16 cellular contexts compared by ENCODE assay signal in the genomic region with DNA sequence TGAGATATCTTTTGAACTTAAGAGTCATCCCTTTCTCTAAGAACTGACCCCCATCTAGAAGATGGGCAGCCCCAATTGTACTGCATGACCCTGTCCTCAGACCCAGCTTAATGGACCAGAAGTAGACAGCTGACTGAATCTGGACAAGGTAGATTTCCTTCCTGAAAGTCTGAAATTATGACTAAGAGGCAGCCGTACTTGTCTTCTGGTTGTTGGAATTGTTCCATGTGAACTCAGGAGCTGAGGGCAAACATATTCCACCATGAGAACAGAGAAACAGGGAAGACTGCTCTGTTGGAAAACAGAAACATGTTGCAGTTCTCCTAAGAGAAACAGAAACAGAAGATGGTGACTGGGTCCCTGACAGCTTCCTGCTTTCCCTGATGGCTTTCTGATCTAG. TPM values are rescaled to one million over a fixed set of nuclear protein-coding genes. Genes with fewer than 3 reads are reported as not detected.
DNase-seq lines count a peak whose midpoint lies in the region; ATAC-seq, FAIRE-seq and TF ChIP-seq lines count a peak whose summit lies in the region.
"Had no signal": no experiment of that assay in that cellular context is flagged by ENCODE, and none has a peak within 500 bp of the region (broad histone marks: within the 10 kb centered on the region; RNA-seq: fewer than 3 reads in every experiment).

No MANE protein-coding gene starts in this region.

- ATAC-seq in A549 (no peak), GM21515 (IDR thresholded peaks at IDR 0.05; ENCODE audit: unreplicated experiment) (no peak)
- ATAC-seq: activated T-cell treated with anti-CD3 and anti-CD28 coated beads, Interleukin-2, amount 50 U/mL, for 72 hours; naive thymus-derived CD8-positive, alpha-beta T cell had no signal

- CTCF ChIA-PET in A549 (lab: Yijun Ruan, JAX) (interaction anchor here (0.7 to 1.8 kb wide), 3 partner anchors 9 to 45 kb away, joined by 3 to 5 read pairs (median 5); no protein-coding TSS in a partner anchor), endothelial cell of umbilical vein (lab: Charles Lee) (interaction anchor here (1.1 to 1.9 kb wide), 3 partner anchors 9 to 45 kb away, joined by 3 to 5 read pairs (median 4); no protein-coding TSS in a partner anchor)

- no peaks in the 10 kb centered on the region for H3K9me1 ChIP-seq in endothelial cell of umbilical vein (replicated peaks; ENCODE audit: control insufficient read depth, extremely low read depth, insufficient read depth, low read length)

- H4K20me1 ChIP-seq in endothelial cell of umbilical vein (replicated peaks; ENCODE audit: control insufficient read depth, extremely low read depth, insufficient read depth, low read length) = no peaks in the 10 kb centered on the region

- dilution Hi-C loops in endothelial cell of umbilical vein (cut with MboI; ENCODE audit: extremely low pct_ligation_motif_present, low sequenced_read_pairs) = no loop called here

- H3K4me3 ChIP-seq in A549 (no peak overlapping the region), endothelial cell of umbilical vein (replicated peaks in 1 of 3; ENCODE audit: insufficient read depth in 1 of 3, low read depth in 1 of 3, low read length in 3 of 3) (no peak overlapping the region)

- H3K4me2 ChIP-seq in A549 (peak overlapping the region; percentile 29; the same call in 1 of the 3 replicates), endothelial cell of umbilical vein (ENCODE audit: insufficient read depth, low read length) (peak overlapping the region; percentile 46)

- no peaks in the 10 kb centered on the region for H3K27me3 ChIP-seq in endothelial cell of umbilical vein (ENCODE audit: control insufficient read depth in 2 of 2, insufficient read depth in 2 of 2, low read length in 2 of 2)

- H3K4me1 ChIP-seq in A549 (peaks cover 33% of the 10 kb centered on the region), endothelial cell of umbilical vein (ENCODE audit: control insufficient read depth, extremely low read depth, insufficient read depth, low read length) (peaks cover 34% of the 10 kb centered on the region)

- POLR2A ChIA-PET in A549 (lab: Yijun Ruan, JAX) (interaction anchor here (0.6 kb wide), 1 partner anchor 138 kb away, joined by 3 read pairs; no protein-coding TSS in a partner anchor), endothelial cell of umbilical vein (lab: Charles Lee) (no interaction called here)

- TF ChIP-seq RAD21 in A549 (conservative IDR thresholded peaks at IDR 0.05 in 1 of 2, IDR thresholded peaks at IDR 0.05 in 1 of 2) = no peak

- H3K9me3 ChIP-seq in A549 (no peaks in the 10 kb centered on the region), endothelial cell of umbilical vein (replicated peaks; ENCODE audit: control insufficient read depth, insufficient read depth, low read length) (no peaks in the 10 kb centered on the region)

- peak overlapping the region in 1 of 2 experiments; percentile 30; a peak in 3 of 6 replicates for H3K27ac ChIP-seq in A549
- peak overlapping the region; percentile 23 for H3K27ac ChIP-seq in endothelial cell of umbilical vein (ENCODE audit: insufficient read depth, low read depth, low read length)

- no peaks in the 10 kb centered on the region for H3K79me2 ChIP-seq in endothelial cell of umbilical vein (ENCODE audit: control insufficient read depth, insufficient read depth, low read length)

- DNase-seq in A549 (ENCODE audit: low read depth in 1 of 2, low spot score in 1 of 2) (no peak), M059J (ENCODE audit: low read depth) (peak; percentile 75), endothelial cell of umbilical vein (ENCODE audit: low read depth, low spot score) (peak; percentile 75), myocyte (ENCODE audit: low read depth) (peak; percentile 56), SKM-1 (lab: John Stamatoyannopoulos, UW; ENCODE audit: unreplicated experiment) (no peak)
- DNase-seq in activated CD4-positive, CD25-positive, alpha-beta regulatory T cell (lab: John Stamatoyannopoulos, UW) = no peak
- no peak for DNase-seq in stimulated activated CD4-positive, alpha-beta T cell treated with anti-CD3 and anti-CD28 coated beads, Interleukin-1b, Interleukin-23, amount 100 ng/mL, for 48 hours
- DNase-seq: activated CD4-positive, CD25-positive, alpha-beta regulatory T cell treated with anti-CD3 and anti-CD28 coated beads, Interleukin-2, amount 50 U/mL, for 72 hours; activated T-cell treated with anti-CD3 and anti-CD28 coated beads, Interleukin-2, amount 50 U/mL, for 72 hours; immature natural killer cell; naive thymus-derived CD8-positive, alpha-beta T cell; NCI-H1694; stimulated activated CD4-positive, alpha-beta T cell treated with anti-CD3 and anti-CD28 coated beads, Interleukin-12 subunit alpha, Interleukin-12 subunit beta, amount 100 ng/mL, for 4 hours had no signal

- FAIRE-seq in A549 (lab: Jason Lieb, UNC) = no peak
- peak; percentile 76 for FAIRE-seq in endothelial cell of umbilical vein (lab: Jason Lieb, UNC)
- FAIRE-seq: HepG2, urothelium cell line had no signal

- intact Hi-C loops in endothelial cell of umbilical vein (cut with micrococcal nuclease) = loop anchor here (2.0 kb wide), 1 partner anchor 41 kb away; the partner anchor contains the start of gene COX17

- H3K36me3 ChIP-seq in endothelial cell of umbilical vein (ENCODE audit: control insufficient read depth in 2 of 2, extremely low read depth in 1 of 2, insufficient read depth in 2 of 2, low read length in 2 of 2) = no peaks in the 10 kb centered on the region

- TF ChIP-seq CTCF in A549 (IDR thresholded peaks at IDR 0.05) = no peak
- TF ChIP-seq CTCF in endothelial cell of umbilical vein (IDR thresholded peaks at IDR 0.05; ENCODE audit: extremely low read depth in 1 of 2, insufficient read depth in 1 of 2, low read depth in 1 of 2, low read length in 2 of 2) = no peak

- peak overlapping the region; percentile 21 for H2AFZ ChIP-seq in endothelial cell of umbilical vein (ENCODE audit: low read depth, low read length)

- no peak for TF ChIP-seq EP300 in A549 (IDR thresholded peaks at IDR 0.05)

- no peak overlapping the region for H3K9ac ChIP-seq in endothelial cell of umbilical vein (replicated peaks; ENCODE audit: extremely low read depth, insufficient read depth, low read length)

- TF ChIP-seq POLR2A in A549 (IDR thresholded peaks at IDR 0.05; ENCODE audit: low read length) (no peak), endothelial cell of umbilical vein (IDR thresholded peaks at IDR 0.05; ENCODE audit: low read depth, low read length) (no peak)

- WGBS in A549 (ENCODE audit: missing lambda C conversion rate) = 20% methylated on average over 1 of the region's 1 CpG

- no TSS peak for BruUV-seq in endothelial cell of umbilical vein (replicated peaks; lab: Mats Ljungman, UMichigan)

RNA-seq across cellular contexts. Expression of gene POPDC2, which starts 24.2 kb away (rescaled TPM):
- 0.62 and 1.0 TPM in 2 replicates for polyA plus RNA-seq in A549 (2011; rRNA removed)
- polyA plus RNA-seq in A549 (2012; cell fraction: cytosol; rRNA removed) = 0.34 and 0.37 TPM in 2 replicates
- polyA plus RNA-seq in A549 (2012; cell fraction: nucleus; rRNA removed) = 1.3 and 2.4 TPM in 2 replicates
- polyA plus RNA-seq in A549 (2017; fragmentation: RNase III; extraction: RNeasy Plus Mini Kit Qiagen cat#74134 plus additional on column Dnase treatment) = 0.17 to 0.74 TPM (median 0.54 TPM) in 3 replicates
- polyA minus RNA-seq in A549 (2011; rRNA and poly(A)+ RNA removed) = 0.66 and 1.1 TPM in 2 replicates
- total RNA-seq in M059J (2014; rRNA removed; shearing (Covaris generic)) = 0.12 TPM in 1 of 2 replicates, not detected in the other
- total RNA-seq in endothelial cell of umbilical vein = 0.66 TPM in 1 of 2 replicates, not detected in the other
- polyA plus RNA-seq in endothelial cell of umbilical vein = 0.57 and 1.3 TPM in 2 replicates
- 0.17 and 0.32 TPM in 2 replicates for polyA plus RNA-seq in endothelial cell of umbilical vein (2011; cell fraction: cytosol; rRNA removed)
- 1.7 and 2.5 TPM in 2 replicates for polyA plus RNA-seq in endothelial cell of umbilical vein (2011; cell fraction: nucleus; rRNA removed)
- polyA plus RNA-seq in endothelial cell of umbilical vein (2012) = 0.15 and 0.43 TPM in 2 replicates
- 0.42 and 1.6 TPM in 2 replicates for polyA minus RNA-seq in endothelial cell of umbilical vein
- polyA minus RNA-seq in endothelial cell of umbilical vein (2011; cell fraction: cytosol; rRNA and poly(A)+ RNA removed) = not detected
- polyA minus RNA-seq in endothelial cell of umbilical vein (2011; cell fraction: nucleus; rRNA and poly(A)+ RNA removed) = 0.67 and 3.5 TPM in 2 replicates
- 3.5 and 4.2 TPM in 2 replicates for total RNA-seq in myocyte
- 8.4 TPM for polyA plus RNA-seq in myocyte (2012)

RNA-seq across cellular contexts. Expression of gene PLA1A, which starts 38.5 kb away (rescaled TPM):
- polyA plus RNA-seq in A549 (2011; rRNA removed) (0.18 and 0.41 TPM in 2 replicates), A549 (2017; fragmentation: RNase III; extraction: RNeasy Plus Mini Kit Qiagen cat#74134 plus additional on column Dnase treatment) (0.12 to 0.17 TPM (median 0.12 TPM) in 3 replicates), endothelial cell of umbilical vein (0.07 and 0.14 TPM in 2 replicates)
- polyA plus RNA-seq in A549 (2012; cell fraction: cytosol; rRNA removed) = 0.03 and 0.12 TPM in 2 replicates
- 0.10 TPM in 1 of 2 replicates, not detected in the other for polyA plus RNA-seq in A549 (2012; cell fraction: nucleus; rRNA removed)
- 0.39 and 1.4 TPM in 2 replicates for polyA minus RNA-seq in A549 (2011; rRNA and poly(A)+ RNA removed)
- total RNA-seq in M059J (2014; rRNA removed; shearing (Covaris generic)) = not detected in 2 replicates
- total RNA-seq in endothelial cell of umbilical vein (not detected in 2 replicates), myocyte (2.8 and 6.7 TPM in 2 replicates)
- 0.10 and 0.12 TPM in 2 replicates for polyA plus RNA-seq in endothelial cell of umbilical vein (2011; cell fraction: cytosol; rRNA removed)
- polyA plus RNA-seq in endothelial cell of umbilical vein (2011; cell fraction: nucleus; rRNA removed) = not detected in 2 replicates
- polyA plus RNA-seq in endothelial cell of umbilical vein (2012) = 0.66 and 1.2 TPM in 2 replicates
- polyA minus RNA-seq in endothelial cell of umbilical vein = 0.58 TPM in 1 of 2 replicates, not detected in the other
- polyA minus RNA-seq in endothelial cell of umbilical vein (2011; cell fraction: cytosol; rRNA and poly(A)+ RNA removed) = not detected
- not detected in 2 replicates for polyA minus RNA-seq in endothelial cell of umbilical vein (2011; cell fraction: nucleus; rRNA and poly(A)+ RNA removed)
- polyA plus RNA-seq in myocyte (2012) = 2.9 TPM
- total RNA-seq: naive thymus-derived CD8-positive, alpha-beta T cell had no signal
- polyA plus RNA-seq: immature natural killer cell; naive thymus-derived CD8-positive, alpha-beta T cell had no signal

RNA-seq across cellular contexts. Expression of gene COX17, which starts 41.0 kb away (rescaled TPM):
- 75.7 and 79.0 TPM in 2 replicates for polyA plus RNA-seq in A549 (2011; rRNA removed)
- polyA plus RNA-seq in A549 (2012; cell fraction: cytosol; rRNA removed) = 93.0 and 131 TPM in 2 replicates
- polyA plus RNA-seq in A549 (2012; cell fraction: nucleus; rRNA removed) = 18.5 and 25.4 TPM in 2 replicates
- polyA plus RNA-seq in A549 (2017; fragmentation: RNase III; extraction: RNeasy Plus Mini Kit Qiagen cat#74134 plus additional on column Dnase treatment) = 149 to 157 TPM (median 151 TPM) in 3 replicates
- polyA minus RNA-seq in A549 (2011; rRNA and poly(A)+ RNA removed) = 10.2 and 13.5 TPM in 2 replicates
- total RNA-seq in M059J (2014; rRNA removed; shearing (Covaris generic)) = 64.5 and 103 TPM in 2 replicates
- 31.3 and 37.6 TPM in 2 replicates for total RNA-seq in endothelial cell of umbilical vein
- polyA plus RNA-seq in endothelial cell of umbilical vein = 15.3 and 19.8 TPM in 2 replicates
- 29.5 and 31.5 TPM in 2 replicates for polyA plus RNA-seq in endothelial cell of umbilical vein (2011; cell fraction: cytosol; rRNA removed)
- polyA plus RNA-seq in endothelial cell of umbilical vein (2011; cell fraction: nucleus; rRNA removed) = 7.1 and 10.8 TPM in 2 replicates
- polyA plus RNA-seq in endothelial cell of umbilical vein (2012) = 34.2 and 44.9 TPM in 2 replicates
- polyA minus RNA-seq in endothelial cell of umbilical vein = 9.2 and 9.8 TPM in 2 replicates
- 19.5 TPM for polyA minus RNA-seq in endothelial cell of umbilical vein (2011; cell fraction: cytosol; rRNA and poly(A)+ RNA removed)
- 11.0 and 11.2 TPM in 2 replicates for polyA minus RNA-seq in endothelial cell of umbilical vein (2011; cell fraction: nucleus; rRNA and poly(A)+ RNA removed)
- total RNA-seq in myocyte = 48.2 and 62.2 TPM in 2 replicates
- 119 TPM for polyA plus RNA-seq in myocyte (2012)

RNA-seq across cellular contexts. Expression of gene ADPRH, which starts 56.9 kb away (rescaled TPM):
- 3.7 and 4.1 TPM in 2 replicates for polyA plus RNA-seq in A549 (2011; rRNA removed)
- 1.1 and 1.5 TPM in 2 replicates for polyA plus RNA-seq in A549 (2012; cell fraction: cytosol; rRNA removed)
- polyA plus RNA-seq in A549 (2012; cell fraction: nucleus; rRNA removed) = 1.2 and 1.6 TPM in 2 replicates
- 3.3 to 4.2 TPM (median 3.8 TPM) in 3 replicates for polyA plus RNA-seq in A549 (2017; fragmentation: RNase III; extraction: RNeasy Plus Mini Kit Qiagen cat#74134 plus additional on column Dnase treatment)
- 3.0 and 3.5 TPM in 2 replicates for polyA minus RNA-seq in A549 (2011; rRNA and poly(A)+ RNA removed)
- total RNA-seq in M059J (2014; rRNA removed; shearing (Covaris generic)) = 1.0 and 1.1 TPM in 2 replicates
- total RNA-seq in endothelial cell of umbilical vein = 6.0 and 8.0 TPM in 2 replicates
- 3.3 and 3.5 TPM in 2 replicates for polyA plus RNA-seq in endothelial cell of umbilical vein
- 3.1 and 3.2 TPM in 2 replicates for polyA plus RNA-seq in endothelial cell of umbilical vein (2011; cell fraction: cytosol; rRNA removed)
- 1.6 and 2.0 TPM in 2 replicates for polyA plus RNA-seq in endothelial cell of umbilical vein (2011; cell fraction: nucleus; rRNA removed)
- 2.8 and 3.1 TPM in 2 replicates for polyA plus RNA-seq in endothelial cell of umbilical vein (2012)
- 4.3 and 7.2 TPM in 2 replicates for polyA minus RNA-seq in endothelial cell of umbilical vein
- polyA minus RNA-seq in endothelial cell of umbilical vein (2011; cell fraction: cytosol; rRNA and poly(A)+ RNA removed) = not detected
- 0.91 and 1.8 TPM in 2 replicates for polyA minus RNA-seq in endothelial cell of umbilical vein (2011; cell fraction: nucleus; rRNA and poly(A)+ RNA removed)
- total RNA-seq in myocyte = 20.1 and 25.6 TPM in 2 replicates
- polyA plus RNA-seq in myocyte (2012) = 11.4 TPM

Comparison
In these comparisons a context has a peak if more than half of its experiments do, and no peak if none do; other contexts are left out.
1. DNase-seq: peak in M059J (single experiment), endothelial cell of umbilical vein (single experiment) and myocyte (single experiment); none in A549 (0 of 2), activated CD4-positive, CD25-positive, alpha-beta regulatory T cell (0 of 4), SKM-1 (single experiment) and stimulated activated CD4-positive, alpha-beta T cell treated with anti-CD3 and anti-CD28 coated beads, Interleukin-1b, Interleukin-23, amount 100 ng/mL, for 48 hours (single experiment).